ENCODE assay signal across 36 cellular contexts in the genomic region with DNA sequence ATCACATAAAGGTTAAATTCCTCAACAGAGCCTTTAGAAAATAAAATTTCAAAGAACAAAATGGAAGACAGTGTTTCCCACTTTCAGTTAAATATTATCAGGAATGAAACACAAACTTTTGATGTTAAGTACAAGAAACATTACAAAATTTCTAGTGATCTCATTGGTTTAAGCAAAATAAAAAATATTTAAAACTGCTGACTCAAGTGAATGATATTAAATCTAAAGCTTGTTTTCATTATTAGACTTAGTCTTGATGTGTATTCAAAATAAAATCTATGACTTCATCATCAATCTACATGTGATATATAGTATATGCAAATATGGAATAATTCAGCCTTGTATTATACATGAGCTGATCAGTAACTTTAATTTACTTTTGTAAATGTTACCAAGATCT.
"Had no signal": no experiment of that assay in that cellular context is flagged by ENCODE, and none has a peak within 500 bp of the region (broad histone marks: within the 10 kb centered on the region; RNA-seq: fewer than 3 reads in every experiment).

No MANE protein-coding gene starts in this region.

- H3K27me3 Mint-ChIP-seq: activated B cell treated with CpG ODN at 0.5 μM for 24 hours; activated CD4-positive, alpha-beta memory T cell treated with anti-CD3 and anti-CD28 coated beads for 36 hours; activated CD4-positive, alpha-beta T cell treated with anti-CD3 and anti-CD28 coated beads, Interleukin-2, amount 10 ng/mL, durations not matched to agents 24 days and 14 days; activated CD8-positive, alpha-beta T cell treated with anti-CD3 and anti-CD28 coated beads for 36 hours; activated naive CD8-positive, alpha-beta T cell treated with anti-CD3 and anti-CD28 coated beads for 36 hours; activated T-helper 17 cell treated with anti-CD3 and anti-CD28 coated beads, Interleukin-2, amount 50 U/mL, for 72 hours had no signal

- H3K4me1 ChIP-seq: body of pancreas, breast epithelium had no signal

- ATAC-seq: activated CD8-positive, alpha-beta T cell treated with anti-CD3 and anti-CD28 coated beads for 36 hours; activated naive CD4-positive, alpha-beta T cell treated with anti-CD3 and anti-CD28 coated beads, Interleukin-2, amount 50 U/mL, for 72 hours; activated T-cell treated with anti-CD3 and anti-CD28 coated beads, Interleukin-2, amount 50 U/mL, for 4 hours; activated T-cell treated with anti-CD3 and anti-CD28 coated beads, Interleukin-2, amount 50 U/mL, for 72 hours; activated T-helper 17 cell treated with anti-CD3 and anti-CD28 coated beads, Interleukin-2, amount 50 U/mL, for 72 hours; body of pancreas had no signal

- FAIRE-seq: TTC549 had no signal

- H3K27ac ChIP-seq: adrenal gland, body of pancreas, brain microvascular endothelial cell, breast epithelium, VCaP had no signal

- H3K27me3 ChIP-seq: adrenal gland, body of pancreas, brain microvascular endothelial cell, breast epithelium had no signal

- H3K36me3 ChIP-seq: adrenal gland, brain microvascular endothelial cell, breast epithelium had no signal

- H3K4me3 Mint-ChIP-seq: activated B cell treated with CpG ODN at 0.5 μM for 24 hours; activated CD4-positive, alpha-beta memory T cell treated with anti-CD3 and anti-CD28 coated beads for 36 hours; activated CD4-positive, alpha-beta T cell treated with anti-CD3 and anti-CD28 coated beads, Interleukin-2, amount 10 ng/mL, durations not matched to agents 24 days and 14 days; activated CD8-positive, alpha-beta T cell treated with anti-CD3 and anti-CD28 coated beads for 36 hours; activated naive CD4-positive, alpha-beta T cell treated with anti-CD3 and anti-CD28 coated beads for 36 hours; activated naive CD8-positive, alpha-beta T cell treated with anti-CD3 and anti-CD28 coated beads for 36 hours; activated T-cell treated with anti-CD3 and anti-CD28 coated beads, Interleukin-2, amount 50 U/mL, for 4 hours; activated T-cell treated with anti-CD3 and anti-CD28 coated beads, Interleukin-2, amount 50 U/mL, for 72 hours; activated T-helper 1 cell treated with anti-CD3 and anti-CD28 coated beads, Interleukin-12 subunit alpha, Interleukin-12 subunit beta, Interleukin-2, Interleukin-4 antibody, amounts not matched to agents 30 ng/mL and 10 ng/mL and 1 ng/mL, durations not matched to agents 14 hours and 24 hours and 36 hours; activated T-helper 17 cell treated with anti-CD3 and anti-CD28 coated beads, Interleukin-2, amount 50 U/mL, for 72 hours; T-helper 1 cell treated with Interleukin-12 subunit alpha and Interleukin-12 subunit beta and Interleukin-4 antibody, amounts not matched to agents 30 μg/mL and 1 μg/mL, for 36 hours; T-helper 2 cell treated with Interferon-gamma antibody and Interleukin-4, amounts not matched to agents 5 μg/mL and 100 μg/mL, for 36 hours had no signal

- H3K4me3 ChIP-seq: adrenal gland, body of pancreas, breast epithelium had no signal

- H3K4me1 Mint-ChIP-seq: activated B cell treated with CpG ODN at 0.5 μM for 24 hours; activated CD4-positive, alpha-beta T cell treated with anti-CD3 and anti-CD28 coated beads, Interleukin-2, amount 10 ng/mL, durations not matched to agents 24 days and 14 days; activated naive CD8-positive, alpha-beta T cell treated with anti-CD3 and anti-CD28 coated beads for 36 hours; activated T-helper 17 cell treated with anti-CD3 and anti-CD28 coated beads, Interleukin-2, amount 50 U/mL, for 72 hours had no signal

- H3K27ac Mint-ChIP-seq: activated B cell treated with CpG ODN at 0.5 μM for 24 hours; activated CD4-positive, alpha-beta memory T cell treated with anti-CD3 and anti-CD28 coated beads for 36 hours; activated CD4-positive, alpha-beta T cell treated with anti-CD3 and anti-CD28 coated beads, Interleukin-2, amount 10 ng/mL, durations not matched to agents 24 days and 14 days; activated CD8-positive, alpha-beta T cell treated with anti-CD3 and anti-CD28 coated beads for 36 hours; activated naive CD4-positive, alpha-beta T cell treated with anti-CD3 and anti-CD28 coated beads for 36 hours; activated naive CD4-positive, alpha-beta T cell treated with anti-CD3 and anti-CD28 coated beads, Interleukin-2, amount 50 U/mL, for 72 hours; activated naive CD8-positive, alpha-beta T cell treated with anti-CD3 and anti-CD28 coated beads for 36 hours; activated T-cell treated with anti-CD3 and anti-CD28 coated beads, Interleukin-2, amount 50 U/mL, for 72 hours; activated T-helper 1 cell treated with anti-CD3 and anti-CD28 coated beads, Interleukin-12 subunit alpha, Interleukin-12 subunit beta, Interleukin-2, Interleukin-4 antibody, amounts not matched to agents 30 ng/mL and 10 ng/mL and 1 ng/mL, durations not matched to agents 14 hours and 24 hours and 36 hours; activated T-helper 17 cell treated with anti-CD3 and anti-CD28 coated beads, Interleukin-2, amount 50 U/mL, for 72 hours; T-helper 1 cell treated with Interleukin-12 subunit alpha and Interleukin-12 subunit beta and Interleukin-4 antibody, amounts not matched to agents 30 μg/mL and 1 μg/mL, for 36 hours; T-helper 2 cell treated with Interferon-gamma antibody and Interleukin-4, amounts not matched to agents 5 μg/mL and 100 μg/mL, for 36 hours had no signal

- DNase-seq: activated B cell treated with CpG ODN at 0.5 μM for 24 hours; activated CD4-positive, alpha-beta memory T cell treated with anti-CD3 and anti-CD28 coated beads for 36 hours; activated CD4-positive, alpha-beta T cell treated with anti-CD3 and anti-CD28 coated beads for 4 hours; activated CD4-positive, alpha-beta T cell treated with anti-CD3 and anti-CD28 coated beads, Interleukin-2, amount 10 ng/mL, durations not matched to agents 24 days and 14 days; activated CD4-positive, alpha-beta T cell treated with anti-CD3 and anti-CD28 coated beads, Interleukin-2, amount 50 U/mL, for 1 hour; activated CD4-positive, alpha-beta T cell treated with anti-CD3 and anti-CD28 coated beads, Interleukin-2, amount 50 U/mL, for 4 hours; activated CD4-positive, CD25-positive, alpha-beta regulatory T cell treated with anti-CD3 and anti-CD28 coated beads, Interleukin-2, amount 50 U/mL, for 72 hours; activated CD8-positive, alpha-beta memory T cell treated with anti-CD3 and anti-CD28 coated beads, Interleukin-2, amount 50 U/mL, for 4 hours; activated CD8-positive, alpha-beta T cell treated with anti-CD3 and anti-CD28 coated beads for 36 hours; activated effector memory CD4-positive, alpha-beta T cell treated with anti-CD3 and anti-CD28 coated beads, Interleukin-2, amount 50 U/mL, for 16 hours; activated gamma-delta T cell treated with Interleukin-2 at 50 U/mL for 16 hours; activated naive CD4-positive, alpha-beta T cell; activated naive CD4-positive, alpha-beta T cell treated with anti-CD3 and anti-CD28 coated beads for 36 hours; activated naive CD4-positive, alpha-beta T cell treated with anti-CD3 and anti-CD28 coated beads, Interleukin-2, amount 50 U/mL, for 16 hours; activated naive CD8-positive, alpha-beta T cell treated with anti-CD3 and anti-CD28 coated beads for 36 hours; activated T-cell treated with anti-CD3 and anti-CD28 coated beads for 4 hours; activated T-cell treated with anti-CD3 and anti-CD28 coated beads, Interleukin-2, amount 50 U/mL, for 1 hour; activated T-cell treated with anti-CD3 and anti-CD28 coated beads, Interleukin-2, amount 50 U/mL, for 4 hours; activated T-cell treated with anti-CD3 and anti-CD28 coated beads, Interleukin-2, amount 50 U/mL, for 72 hours; adrenal gland; amniotic stem cell; aorta; body of pancreas; brain microvascular endothelial cell; central memory CD4-positive, alpha-beta T cell; T-helper 1 cell; T-helper 2 cell; T-helper 9 cell had no signal

- H3K9me3 Mint-ChIP-seq: activated B cell treated with CpG ODN at 0.5 μM for 24 hours; activated CD4-positive, alpha-beta memory T cell treated with anti-CD3 and anti-CD28 coated beads for 36 hours; activated CD4-positive, alpha-beta T cell treated with anti-CD3 and anti-CD28 coated beads, Interleukin-2, amount 10 ng/mL, durations not matched to agents 24 days and 14 days; activated CD8-positive, alpha-beta T cell treated with anti-CD3 and anti-CD28 coated beads for 36 hours; activated naive CD4-positive, alpha-beta T cell treated with anti-CD3 and anti-CD28 coated beads for 36 hours; activated naive CD4-positive, alpha-beta T cell treated with anti-CD3 and anti-CD28 coated beads, Interleukin-2, amount 50 U/mL, for 72 hours; activated naive CD8-positive, alpha-beta T cell treated with anti-CD3 and anti-CD28 coated beads for 36 hours; activated T-cell treated with anti-CD3 and anti-CD28 coated beads, Interleukin-2, amount 50 U/mL, for 4 hours; activated T-cell treated with anti-CD3 and anti-CD28 coated beads, Interleukin-2, amount 50 U/mL, for 72 hours; activated T-helper 1 cell treated with anti-CD3 and anti-CD28 coated beads, Interleukin-12 subunit alpha, Interleukin-12 subunit beta, Interleukin-2, Interleukin-4 antibody, amounts not matched to agents 30 ng/mL and 10 ng/mL and 1 ng/mL, durations not matched to agents 14 hours and 24 hours and 36 hours; T-helper 1 cell treated with Interleukin-12 subunit alpha and Interleukin-12 subunit beta and Interleukin-4 antibody, amounts not matched to agents 30 μg/mL and 1 μg/mL, for 36 hours; T-helper 2 cell treated with Interferon-gamma antibody and Interleukin-4, amounts not matched to agents 5 μg/mL and 100 μg/mL, for 36 hours had no signal

- H3K9me3 ChIP-seq: adrenal gland, body of pancreas, breast epithelium had no signal
